In the genomic region with DNA sequence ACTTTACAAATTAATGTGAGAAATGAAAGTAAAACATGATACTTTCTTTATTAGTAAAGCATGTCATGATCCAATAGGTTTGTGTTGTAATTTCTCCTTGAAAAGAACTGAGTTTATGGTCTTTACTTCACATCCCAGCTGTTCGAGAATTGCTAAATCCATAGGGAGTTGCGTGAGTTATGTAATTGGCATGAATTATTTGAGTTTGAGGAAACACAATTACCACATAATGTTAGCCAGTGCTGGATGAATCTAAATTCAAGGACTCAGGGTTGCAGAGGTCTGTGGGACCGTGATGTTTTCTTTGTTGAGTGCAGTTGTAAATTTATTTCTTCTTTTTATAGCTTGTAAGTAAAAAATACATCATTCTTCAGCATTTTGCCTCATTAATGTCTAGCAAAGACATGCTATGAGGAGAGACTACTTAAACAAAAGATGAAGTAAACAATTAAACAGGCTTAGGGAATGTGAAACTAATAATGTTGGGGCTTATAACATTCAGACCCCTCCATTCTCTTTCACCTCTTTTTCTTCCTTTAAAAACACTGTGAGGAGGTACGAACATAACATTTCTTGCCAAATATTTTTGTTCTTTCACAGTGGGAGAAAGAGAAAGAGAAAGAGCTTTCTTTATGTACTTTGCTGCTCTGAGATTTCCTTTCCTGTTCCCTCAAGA, we compare ENCODE assay signal across 8 cellular contexts.
DNase-seq lines count a peak whose midpoint lies in the region; ATAC-seq and TF ChIP-seq lines count a peak whose summit lies in the region.

No MANE protein-coding gene starts in this region.

- H3K9me1 ChIP-seq in IMR-90 (ENCODE audit: insufficient read depth, low read length) = no peaks in the 10 kb centered on the region

- no peaks in the 10 kb centered on the region for H3K36me3 ChIP-seq in IMR-90 (ENCODE audit: control insufficient read depth, insufficient read depth, low read length)
- no peaks in the 10 kb centered on the region for H3K36me3 ChIP-seq in spleen

- H3K4me3 Mint-ChIP-seq in osteocyte (ENCODE audit: unreplicated experiment) = peak overlapping the region; percentile 72

- H3K14ac ChIP-seq in IMR-90 (replicated peaks; ENCODE audit: low read depth, low read length) = no peak overlapping the region

- dilution Hi-C loops in IMR-90 (cut with HindIII; ENCODE audit: low sequenced_read_pairs, unreplicated experiment) = no loop called here

- no peak overlapping the region for H2BK5ac ChIP-seq in IMR-90 (ENCODE audit: low read depth, low read length, poor library complexity, severe bottlenecking)

- no peak overlapping the region for H2AK5ac ChIP-seq in IMR-90 (ENCODE audit: low read depth, low read length)

- intact Hi-C loops in IMR-90 (cut with micrococcal nuclease) = no loop called here
- intact Hi-C loops in spleen (cut with DNase I; ENCODE audit: low total_unique reads) = no loop called here

- H3K9ac ChIP-seq in IMR-90 (ENCODE audit: low read depth, low read length) = no peak overlapping the region

- H3K4me2 ChIP-seq in IMR-90 (ENCODE audit: low read depth, low read length) = no peak overlapping the region

- H3K27ac ChIP-seq in IMR-90 (ENCODE audit: insufficient read depth, low read length) (no peak overlapping the region), coronary artery (no peak overlapping the region), spleen (peak overlapping the region in 3 of 8 donors; percentile 16 to 51 (median 49))

- peaks cover 15% of the 10 kb centered on the region for H3K4me1 Mint-ChIP-seq in osteocyte (ENCODE audit: unreplicated experiment)

- no peaks in the 10 kb centered on the region for H3K79me1 ChIP-seq in IMR-90 (ENCODE audit: low read depth in 1 of 2, low read length in 2 of 2)

- no peak overlapping the region for H2BK120ac ChIP-seq in IMR-90 (ENCODE audit: low read depth, low read length)

- WGBS in IMR-90 (ENCODE audit: extremely low coverage in 2 of 2, insufficient read length in 1 of 2), 2 experiments = no CpG with 5 or more reads among the region's 4 CpGs
- WGBS in spleen, 5 donors = 43 to 75% (median 49%) methylated on average over 4 of the region's 4 CpGs

- no peak overlapping the region for H4K91ac ChIP-seq in IMR-90 (ENCODE audit: insufficient read depth, low read depth, low read length)

- no peaks in the 10 kb centered on the region for H3K9me3 ChIP-seq in IMR-90 (ENCODE audit: control insufficient read depth, insufficient read depth, low read length)
- H3K9me3 ChIP-seq in spleen = no peaks in the 10 kb centered on the region

- no peak for TF ChIP-seq RAD21 in IMR-90 (IDR thresholded peaks at IDR 0.05; ENCODE audit: low read length)

- in situ Hi-C loops in IMR-90 (cut with MboI; ENCODE audit: low sequenced_read_pairs) = no loop called here

- POLR2A ChIA-PET in IMR-90 (lab: Charles Lee; ENCODE audit: unreplicated experiment) = no interaction called here

- no peaks in the 10 kb centered on the region for H3K36me3 Mint-ChIP-seq in osteocyte (ENCODE audit: unreplicated experiment)

- H2AK9ac ChIP-seq in IMR-90 (replicated peaks; ENCODE audit: low read depth, low read length, poor library complexity) = no peak overlapping the region

- H3K27me3 ChIP-seq in IMR-90 (ENCODE audit: control insufficient read depth, insufficient read depth, low read length) = no peaks in the 10 kb centered on the region
- no peaks in the 10 kb centered on the region for H3K27me3 ChIP-seq in spleen (replicated peaks in 1 of 7)

- H3K18ac ChIP-seq in IMR-90 (ENCODE audit: low read depth, low read length) = no peak overlapping the region

- no peak overlapping the region for H2BK15ac ChIP-seq in IMR-90 (ENCODE audit: low read depth, low read length)

- H2AFZ ChIP-seq in IMR-90 (replicated peaks; ENCODE audit: low read length, poor library complexity) = no peak overlapping the region

- no peaks in the 10 kb centered on the region for H3K9me3 Mint-ChIP-seq in osteocyte (ENCODE audit: unreplicated experiment)

- BruUV-seq in IMR-90 (replicated peaks; lab: Mats Ljungman, UMichigan) = no TSS peak

- peak overlapping the region; percentile 81 for H3K27ac Mint-ChIP-seq in osteocyte (ENCODE audit: unreplicated experiment)

- H4K8ac ChIP-seq in IMR-90 (ENCODE audit: low read depth in 2 of 2, low read length in 2 of 2) = no peak overlapping the region

- DNase-seq in GM04504 (ENCODE audit: low read depth) = peak; percentile 88
- DNase-seq in IMR-90 = peak; percentile 6
- DNase-seq in coronary artery (ENCODE audit: low spot score) = no peak
- no peak for DNase-seq in osteocyte (ENCODE audit: extremely low spot score, unreplicated experiment)
- no peak for DNase-seq in NCI-H187 treated with DMSO at 0.1 percent for 48 hours (lab: John Stamatoyannopoulos, UW)
- DNase-seq in spleen = no peak
- no peak for DNase-seq in NK-92 (lab: John Stamatoyannopoulos, UW; ENCODE audit: unreplicated experiment)
- no peak for DNase-seq in activated gamma-delta T cell (lab: John Stamatoyannopoulos, UW)

- H2BK20ac ChIP-seq in IMR-90 (ENCODE audit: low read depth, low read length) = no peak overlapping the region

- CTCF ChIA-PET in IMR-90 (lab: Yijun Ruan, JAX) = interaction anchor here (0.9 to 2.1 kb wide), 2 partner anchors 9 to 14 kb away, joined by 3 to 5 read pairs; no protein-coding TSS in a partner anchor

- no peak overlapping the region for H3K23ac ChIP-seq in IMR-90 (ENCODE audit: low read depth, low read length)

- no peaks in the 10 kb centered on the region for H4K20me1 ChIP-seq in IMR-90 (ENCODE audit: insufficient read depth, low read length)

- ATAC-seq in IMR-90 (ENCODE audit: low read depth) = no peak

- H3K4me1 ChIP-seq in IMR-90 (ENCODE audit: control insufficient read depth, insufficient read depth, low read length) (no peaks in the 10 kb centered on the region), spleen (peaks cover 0 to 3% (median 0%) of the 10 kb centered on the region in 6 donors)

- TF ChIP-seq POLR2A in IMR-90 (IDR thresholded peaks at IDR 0.05; ENCODE audit: low read depth, low read length) (no peak), spleen (IDR thresholded peaks at IDR 0.05) (no peak)

- H4K5ac ChIP-seq in IMR-90 (ENCODE audit: low read depth, low read length) = no peak overlapping the region

- TF ChIP-seq CTCF in IMR-90 (conservative IDR thresholded peaks at IDR 0.05; ENCODE audit: low read depth, low read length) (no peak), coronary artery (IDR thresholded peaks at IDR 0.05) (no peak), osteocyte (IDR thresholded peaks at IDR 0.05) (no peak), spleen (IDR thresholded peaks at IDR 0.05 in 8 of 11, conservative IDR thresholded peaks at IDR 0.05 in 3 of 11) (no peak)

- H3K56ac ChIP-seq in IMR-90 (ENCODE audit: extremely low read depth, insufficient read depth, low read length) = no peak overlapping the region

- H3K4me3 ChIP-seq in IMR-90 (ENCODE audit: insufficient read depth, low read depth, low read length) (no peak overlapping the region), coronary artery (peak overlapping the region; percentile 59), spleen (peak overlapping the region in 3 of 8 donors; percentile 7 to 34 (median 16))

- no peak overlapping the region for H3K4ac ChIP-seq in IMR-90 (ENCODE audit: low read depth, low read length)

- H3K27me3 Mint-ChIP-seq in osteocyte (ENCODE audit: unreplicated experiment) = no peaks in the 10 kb centered on the region

TF ChIP-seq in IMR-90, 13 proteins besides CTCF, POLR2A, EP300 and RAD21:
- TF ChIP-seq MXI1 (IDR thresholded peaks at IDR 0.05; ENCODE audit: borderline replicate concordance, low read depth, low read length) (no peak), MAZ (IDR thresholded peaks at IDR 0.05; ENCODE audit: borderline replicate concordance, low read depth, low read length) (no peak), SMC3 (IDR thresholded peaks at IDR 0.05; ENCODE audit: low read depth, low read length) (no peak), RCOR1 (IDR thresholded peaks at IDR 0.05; ENCODE audit: insufficient replicate concordance, low read length) (no peak), RFX5 (IDR thresholded peaks at IDR 0.05; ENCODE audit: low read depth, low read length) (no peak), FOS (IDR thresholded peaks at IDR 0.05; ENCODE audit: low read depth, low read length) (no peak), MAFK (IDR thresholded peaks at IDR 0.05; ENCODE audit: low read depth, low read length) (no peak), CHD1 (IDR thresholded peaks at IDR 0.05; ENCODE audit: low read depth, low read length) (no peak), CEBPB (IDR thresholded peaks at IDR 0.05; ENCODE audit: low read depth, low read length) (no peak), BHLHE40 (IDR thresholded peaks at IDR 0.05; ENCODE audit: low read depth, low read length) (no peak), NFE2L2 (IDR thresholded peaks at IDR 0.05; ENCODE audit: low read depth, low read length) (no peak)
- TF ChIP-seq, protein P1, sequence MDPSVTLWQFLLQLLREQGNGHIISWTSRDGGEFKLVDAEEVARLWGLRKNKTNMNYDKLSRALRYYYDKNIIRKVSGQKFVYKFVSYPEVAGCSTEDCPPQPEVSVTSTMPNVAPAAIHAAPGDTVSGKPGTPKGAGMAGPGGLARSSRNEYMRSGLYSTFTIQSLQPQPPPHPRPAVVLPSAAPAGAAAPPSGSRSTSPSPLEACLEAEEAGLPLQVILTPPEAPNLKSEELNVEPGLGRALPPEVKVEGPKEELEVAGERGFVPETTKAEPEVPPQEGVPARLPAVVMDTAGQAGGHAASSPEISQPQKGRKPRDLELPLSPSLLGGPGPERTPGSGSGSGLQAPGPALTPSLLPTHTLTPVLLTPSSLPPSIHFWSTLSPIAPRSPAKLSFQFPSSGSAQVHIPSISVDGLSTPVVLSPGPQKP (IDR thresholded peaks at IDR 0.05; ENCODE audit: borderline replicate concordance, low read depth, low read length) = no peak
- TF ChIP-seq, protein P2, sequence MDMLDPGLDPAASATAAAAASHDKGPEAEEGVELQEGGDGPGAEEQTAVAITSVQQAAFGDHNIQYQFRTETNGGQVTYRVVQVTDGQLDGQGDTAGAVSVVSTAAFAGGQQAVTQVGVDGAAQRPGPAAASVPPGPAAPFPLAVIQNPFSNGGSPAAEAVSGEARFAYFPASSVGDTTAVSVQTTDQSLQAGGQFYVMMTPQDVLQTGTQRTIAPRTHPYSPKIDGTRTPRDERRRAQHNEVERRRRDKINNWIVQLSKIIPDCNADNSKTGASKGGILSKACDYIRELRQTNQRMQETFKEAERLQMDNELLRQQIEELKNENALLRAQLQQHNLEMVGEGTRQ (IDR thresholded peaks at IDR 0.05; ENCODE audit: low read depth, low read length) = no peak

Comparison
In these comparisons a context has a peak if more than half of its experiments do, and no peak if none do; other contexts are left out.
1. DNase-seq: peak in GM04504 (single experiment) and IMR-90 (single experiment); none in coronary artery (single experiment), osteocyte (single experiment), NCI-H187 treated with DMSO at 0.1 percent for 48 hours (single experiment), spleen (single experiment), NK-92 (single experiment) and activated gamma-delta T cell (single experiment).